In the genomic region with DNA sequence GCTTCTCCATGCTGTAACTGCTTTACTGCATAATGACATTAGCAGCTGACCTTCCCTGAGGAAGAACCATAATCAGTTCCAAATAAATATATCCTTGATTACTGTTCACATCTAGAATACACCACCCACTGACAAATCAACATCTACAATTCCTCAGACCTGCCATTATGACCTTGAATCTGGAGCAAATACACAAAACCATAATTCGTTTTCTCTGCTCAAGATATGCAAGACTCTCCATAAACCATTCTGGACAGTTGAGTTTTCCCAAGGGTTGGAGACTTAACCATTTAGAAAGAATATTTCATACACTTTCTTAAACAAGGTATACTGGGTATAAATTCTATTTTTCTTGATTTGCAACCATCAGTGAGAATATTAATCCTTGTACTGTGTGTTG, we compare ENCODE assay signal across 18 cellular contexts. TPM values are rescaled to one million over a fixed set of nuclear protein-coding genes. Genes with fewer than 3 reads are reported as not detected.
DNase-seq lines count a peak whose midpoint lies in the region; FAIRE-seq and TF ChIP-seq lines count a peak whose summit lies in the region.
"Had no signal": no experiment of that assay in that cellular context is flagged by ENCODE, and none has a peak within 500 bp of the region (broad histone marks: within the 10 kb centered on the region; RNA-seq: fewer than 3 reads in every experiment).

No MANE protein-coding gene starts in this region.

- H3K9me3 ChIP-seq in OCI-LY7 (ENCODE audit: low read length), result peaks cover 11% of the 10 kb centered on the region; the same call in 1 of the 2 replicates
- H3K9me3 ChIP-seq: BE2C, HAP-1 had no signal

- CTCF ChIA-PET in OCI-LY7 (lab: Charles Lee; ENCODE audit: unreplicated experiment), result no interaction called here

- H4K20me1 ChIP-seq in OCI-LY7 (ENCODE audit: insufficient read depth, low read length), result no peaks in the 10 kb centered on the region

- POLR2A ChIA-PET in OCI-LY7 (lab: Charles Lee), result interaction anchor here (0.6 to 10.6 kb wide), 6 partner anchors 11 to 57 kb away, joined by 3 to 124 read pairs (median 3); partner anchors contain the start of genes C2orf76 and DBI

- peak; percentile 6 for FAIRE-seq in D721Med (lab: Jason Lieb, UNC)
- peak; percentile 46 for FAIRE-seq in GM12892 (lab: Jason Lieb, UNC)
- FAIRE-seq in urothelium cell line (lab: Jason Lieb, UNC), result peak; percentile 46
- FAIRE-seq: A204.1, G401.6 had no signal

- no peaks in the 10 kb centered on the region for H3K9me2 ChIP-seq in OCI-LY7 (ENCODE audit: insufficient read depth, low read length)

- H3K79me2 ChIP-seq in OCI-LY7 (ENCODE audit: insufficient read depth, low read depth, low read length), result peaks cover 3% of the 10 kb centered on the region; the same call in 1 of the 2 replicates

- H3K27ac ChIP-seq in OCI-LY7 (ENCODE audit: low read depth, low read length, poor library complexity, severe bottlenecking), result no peak overlapping the region
- H3K27ac ChIP-seq: GM23248, KMS-11 had no signal

- no TSS peak for BruUV-seq in OCI-LY7 (replicated peaks; lab: Mats Ljungman, UMichigan)

- H3K4me3 ChIP-seq in OCI-LY7 (ENCODE audit: low read depth, low read length, poor library complexity, severe bottlenecking), result no peak overlapping the region
- H3K4me3 ChIP-seq: GM23248, HAP-1 had no signal

- no peaks in the 10 kb centered on the region for H3K36me3 ChIP-seq in OCI-LY7 (ENCODE audit: insufficient read depth, low read length)
- H3K36me3 ChIP-seq: BE2C, HAP-1 had no signal

- no peak for TF ChIP-seq POLR2A in GM12892 (IDR thresholded peaks at IDR 0.05; ENCODE audit: low read depth, low read length)

- peaks cover 71% of the 10 kb centered on the region for H3K4me1 ChIP-seq in OCI-LY7 (ENCODE audit: insufficient read depth, low read length, poor library complexity, severe bottlenecking)
- H3K4me1 ChIP-seq: BE2C, HAP-1 had no signal

- 0 out of 2 replicates have a peak overlapping the region, but pooled peaks have one; percentile 5 for H3K4me2 ChIP-seq in OCI-LY7 (ENCODE audit: low read length)
- H3K4me2 ChIP-seq: KMS-11 had no signal

- TF ChIP-seq CTCF in D721Med (IDR thresholded peaks at IDR 0.05; ENCODE audit: insufficient read depth, missing control alignments), result no peak
- TF ChIP-seq CTCF in OCI-LY7 (conservative IDR thresholded peaks at IDR 0.05; ENCODE audit: low read length), result no peak

- no peak for DNase-seq in D721Med (ENCODE audit: insufficient read length, low spot score)
- no peak for DNase-seq in GM12892 (ENCODE audit: insufficient read length)
- DNase-seq in OCI-LY7 (ENCODE audit: low spot score), result no peak
- no peak for DNase-seq in urothelium cell line (ENCODE audit: low spot score)
- DNase-seq in NCI-H748 (lab: John Stamatoyannopoulos, UW; ENCODE audit: unreplicated experiment), result no peak
- DNase-seq in NCI-H2107 treated with DMSO at 0.1 percent for 48 hours (lab: John Stamatoyannopoulos, UW; ENCODE audit: unreplicated experiment), result no peak
- DNase-seq in cerebellar cortex (ENCODE audit: low spot score), result no peak
- DNase-seq: ACHN; BE2C; CD4-positive, alpha-beta memory T cell; DMS 273 treated with DMSO at 0.1 percent for 48 hours; DMS53; DND-41; GM23248 had no signal

- no peak overlapping the region for H2AFZ ChIP-seq in OCI-LY7 (ENCODE audit: low read length)
- H2AFZ ChIP-seq: GM23248 had no signal

- intact Hi-C loops in OCI-LY7 (cut with micrococcal nuclease; ENCODE audit: unreplicated experiment), result no loop called here

RNA-seq across cellular contexts. Expression of gene C2orf76, which starts 11.8 kb away (rescaled TPM):
- polyA plus RNA-seq in GM12892 (2012; ENCODE audit: missing spikeins), result 19.7 TPM
- 14.2 and 15.4 TPM in 2 replicates for total RNA-seq in OCI-LY7 (2014; rRNA removed; shearing (Covaris generic))
- 17.7 and 22.5 TPM in 2 replicates for total RNA-seq in OCI-LY7 (2022)

RNA-seq across cellular contexts. Expression of gene DBI, which starts 11.9 kb away (rescaled TPM):
- polyA plus RNA-seq in GM12892 (2012; ENCODE audit: missing spikeins), result 607 TPM
- total RNA-seq in OCI-LY7 (2014; rRNA removed; shearing (Covaris generic)), result 293 and 348 TPM in 2 replicates
- total RNA-seq in OCI-LY7 (2022), result 309 and 338 TPM in 2 replicates
